ENCODE assay signal across 27 cellular contexts in genomic region chrX:106467943-106468342, GRCh38.
A peak's percentile ranks its signal among the peaks of the same experiment; 100 is the strongest.
DNase-seq lines count a peak whose midpoint lies in the region; TF ChIP-seq lines count a peak whose summit lies in the region.
"Had no signal": no experiment of that assay in that cellular context is flagged by ENCODE, and none has a peak within 500 bp of the region (broad histone marks: within the 10 kb centered on the region; RNA-seq: fewer than 3 reads in every experiment).

No MANE protein-coding gene starts in this region.

- H3K4me3 ChIP-seq in HEK293 (ENCODE audit: low read depth, low read length) = no peak overlapping the region
- H3K4me3 ChIP-seq: A549; BLaER1; BLaER1 treated with 17β-estradiol and CSF1 and Interleukin-3, amounts not matched to agents 10 nM and 100 nM had no signal

- no peak overlapping the region for H3K27ac ChIP-seq in HEK293 (ENCODE audit: extremely low read depth, low read depth, low read length)
- H3K27ac ChIP-seq: 22Rv1; A549; BLaER1; BLaER1 treated with 17β-estradiol and CSF1 and Interleukin-3, amounts not matched to agents 10 nM and 100 nM; C4-2B had no signal

- no peaks in the 10 kb centered on the region for H3K36me3 ChIP-seq in HEK293 (ENCODE audit: control insufficient read depth in 2 of 2, insufficient read depth in 1 of 2, low read length in 2 of 2)
- H3K36me3 ChIP-seq: BE2C; BLaER1; BLaER1 treated with 17β-estradiol and CSF1 and Interleukin-3, amounts not matched to agents 10 nM and 100 nM had no signal

- TF ChIP-seq CTCF in HEK293 (tag by site-specific recombination; IDR thresholded peaks at IDR 0.05) = no peak

- CTCF ChIA-PET in HEK293 (lab: Yijun Ruan, JAX) = interaction anchor here (1.3 kb wide), 1 partner anchor 13 kb away, joined by 6 read pairs; no protein-coding TSS in a partner anchor

- H3K4me1 ChIP-seq in HEK293 (ENCODE audit: control insufficient read depth, insufficient read depth, low read length) = no peaks in the 10 kb centered on the region
- H3K4me1 ChIP-seq: A549; BE2C; BLaER1; BLaER1 treated with 17β-estradiol and CSF1 and Interleukin-3, amounts not matched to agents 10 nM and 100 nM; Caco-2 had no signal

- POLR2A ChIA-PET in HEK293 (lab: Yijun Ruan, JAX) = no interaction called here

- no peak for DNase-seq in SW480 (ENCODE audit: low spot score)
- DNase-seq: 8988T; ACHN; AML-193; BE2C; C1 segment of cervical spinal cord; Caco-2; Calu3; CD4-positive, alpha-beta memory T cell; CD4-positive, alpha-beta T cell; CD4-positive, CD25-positive, alpha-beta regulatory T cell; CD8-positive, alpha-beta memory T cell; CD8-positive, alpha-beta T cell; COR-L47; DMS 273 treated with DMSO at 0.1 percent for 48 hours; DMS153; DMS53; DMS79; DMS79 treated with DMSO at 0.1 percent for 48 hours; DND-41; EL had no signal

- no peaks in the 10 kb centered on the region for H3K9me3 ChIP-seq in HEK293 (ENCODE audit: control insufficient read depth, insufficient read depth, low read depth, low read length)
- H3K9me3 ChIP-seq: A549, BE2C, Caco-2 had no signal

TF ChIP-seq in HEK293, 187 proteins besides CTCF, POLR2A, EP300 and RAD21:
- no peak for TF ChIP-seq KLF9 (tag by site-specific recombination; IDR thresholded peaks at IDR 0.05; ENCODE audit: low read depth)
- TF ChIP-seq EGR2 (tag by site-specific recombination; IDR thresholded peaks at IDR 0.05; ENCODE audit: low read depth) = peak; percentile 65; the same call in 1 of the 2 replicates
- TF ChIP-seq ZNF513 (tag by site-specific recombination; IDR thresholded peaks at IDR 0.05) = peak; percentile 74; the same call in 1 of the 2 replicates
